Comparison of ENCODE assay signal across 1 cellular context in genomic region chr10:113788604-113789083, GRCh38.
TF ChIP-seq lines count a peak whose summit lies in the region.

No MANE protein-coding gene starts in this region.

TF ChIP-seq in GM12878, 131 proteins besides CTCF, POLR2A, EP300 and RAD21 (continued from another document):
- TF ChIP-seq BCL3 (IDR thresholded peaks at IDR 0.05; ENCODE audit: borderline replicate concordance, insufficient read depth, low read depth, low read length, poor library complexity, severe bottlenecking), result peak; percentile 76
